In genomic region chr12:12798480-12798879, GRCh38 we compare ENCODE assay signal across 18 cellular contexts.
"Had no signal": no experiment of that assay in that cellular context is flagged by ENCODE, and none has a peak within 500 bp of the region (broad histone marks: within the 10 kb centered on the region; RNA-seq: fewer than 3 reads in every experiment).

No MANE protein-coding gene starts in this region.

- H3K4me1 ChIP-seq: uterus had no signal

- H3K36me3 ChIP-seq: heart left ventricle, left ventricle myocardium inferior, lower lobe of right lung, neutrophil, thyroid gland, upper lobe of left lung, uterus had no signal

- H3K27me3 Mint-ChIP-seq: dendritic cell treated with granulocyte-macrophage colony-stimulating factor and Interleukin-4, amounts not matched to agents 40 ng/mL and 50 ng/mL, for 4 days; effector memory CD8-positive, alpha-beta T cell; memory B cell; naive thymus-derived CD4-positive, alpha-beta T cell had no signal

- ATAC-seq: effector memory CD8-positive, alpha-beta T cell; heart left ventricle; lower lobe of right lung; naive thymus-derived CD4-positive, alpha-beta T cell; sciatic nerve had no signal

- H3K36me3 Mint-ChIP-seq: memory B cell had no signal

- DNase-seq: cerebellar nuclear complex; effector memory CD8-positive, alpha-beta T cell; foreskin melanocyte; heart left ventricle; left ventricle myocardium inferior; lower lobe of right lung; midbrain; naive thymus-derived CD4-positive, alpha-beta T cell; stimulated activated CD4-positive, alpha-beta T cell treated with anti-CD3 and anti-CD28 coated beads, Interleukin-2, amount 100 ng/mL, for 24 hours; stimulated activated CD4-positive, alpha-beta T cell treated with anti-CD3 and anti-CD28 coated beads, Interleukin-4, amount 100 ng/mL, for 4 hours; stimulated activated naive CD4-positive, alpha-beta T cell; thyroid gland; upper lobe of left lung; uterus had no signal

- H3K9me3 Mint-ChIP-seq: dendritic cell treated with granulocyte-macrophage colony-stimulating factor and Interleukin-4, amounts not matched to agents 40 ng/mL and 50 ng/mL, for 4 days; effector memory CD8-positive, alpha-beta T cell; memory B cell had no signal

- H3K9me3 ChIP-seq: heart left ventricle, left ventricle myocardium inferior, lower lobe of right lung, neutrophil, thyroid gland, upper lobe of left lung, uterus had no signal

- H3K4me3 ChIP-seq: heart left ventricle, left ventricle myocardium inferior, lower lobe of right lung, thyroid gland, upper lobe of left lung, uterus had no signal

- H3K27ac ChIP-seq: heart left ventricle, left ventricle myocardium inferior, lower lobe of right lung, neutrophil, thyroid gland, upper lobe of left lung, uterus had no signal

- H3K27me3 ChIP-seq: heart left ventricle, neutrophil, thyroid gland, upper lobe of left lung, uterus had no signal

- H3K27ac Mint-ChIP-seq: dendritic cell treated with granulocyte-macrophage colony-stimulating factor and Interleukin-4, amounts not matched to agents 40 ng/mL and 50 ng/mL, for 4 days; effector memory CD8-positive, alpha-beta T cell had no signal

- H3K4me3 Mint-ChIP-seq: dendritic cell treated with granulocyte-macrophage colony-stimulating factor and Interleukin-4, amounts not matched to agents 40 ng/mL and 50 ng/mL, for 4 days; effector memory CD8-positive, alpha-beta T cell; memory B cell; naive thymus-derived CD4-positive, alpha-beta T cell had no signal
